In the genomic region with DNA sequence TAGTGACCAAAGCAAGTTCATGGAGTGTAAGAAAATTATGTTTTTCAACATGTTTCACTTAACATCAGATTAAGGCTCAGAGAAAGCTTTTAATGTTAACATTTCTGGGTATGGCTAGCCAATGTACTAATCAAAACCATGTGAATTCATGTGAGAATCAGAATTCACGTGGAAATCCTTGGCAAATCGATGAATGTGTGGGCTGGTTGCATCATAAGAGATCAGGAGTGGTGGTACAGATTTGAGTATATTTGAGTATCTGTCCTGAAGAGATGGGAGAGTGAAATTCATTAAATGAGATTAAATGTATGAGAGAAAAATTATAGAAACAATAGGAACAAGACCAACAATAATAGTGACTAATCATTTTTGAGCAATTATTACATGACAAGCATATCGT, we compare ENCODE assay signal across 16 cellular contexts.
DNase-seq lines count a peak whose midpoint lies in the region; ATAC-seq, FAIRE-seq and TF ChIP-seq lines count a peak whose summit lies in the region.
"Had no signal": no experiment of that assay in that cellular context is flagged by ENCODE, and none has a peak within 500 bp of the region (broad histone marks: within the 10 kb centered on the region; RNA-seq: fewer than 3 reads in every experiment).

No MANE protein-coding gene starts in this region.

- DNase-seq in SK-N-MC (ENCODE audit: low read depth, low spot score) (no peak), mesenchymal stem cell (no peak), GM12891 (ENCODE audit: insufficient read length, low spot score) (no peak), GM19239 (ENCODE audit: insufficient read length, low spot score) (no peak)
- DNase-seq: C1 segment of cervical spinal cord; CD4-positive, alpha-beta memory T cell; COR-L47; DMS153; DND-41; GOT3; HFFc6 had no signal

- no peak overlapping the region for H3K4ac ChIP-seq in mesenchymal stem cell (ENCODE audit: low read depth in 1 of 2, low read length in 2 of 2)

- H3K27me3 ChIP-seq in mesenchymal stem cell (ENCODE audit: control insufficient read depth in 1 of 2, insufficient read depth in 1 of 2, low read length in 2 of 2): no peaks in the 10 kb centered on the region

- H3K36me3 ChIP-seq in SK-N-MC (ENCODE audit: insufficient read depth, low read length) (no peaks in the 10 kb centered on the region; the same call in 1 of the 2 replicates), mesenchymal stem cell (ENCODE audit: control insufficient read depth in 1 of 2, insufficient read depth in 2 of 2, low read depth in 1 of 2, low read length in 2 of 2) (no peaks in the 10 kb centered on the region)
- H3K36me3 ChIP-seq: HAP-1 had no signal

- H3K9me3 ChIP-seq in SK-N-MC (ENCODE audit: low read depth, low read length) (no peaks in the 10 kb centered on the region), mesenchymal stem cell (ENCODE audit: control insufficient read depth, low read length) (no peaks in the 10 kb centered on the region)
- H3K9me3 ChIP-seq: HAP-1 had no signal

- no peaks in the 10 kb centered on the region for H3K79me1 ChIP-seq in mesenchymal stem cell (replicated peaks; ENCODE audit: low read length, poor library complexity, severe bottlenecking)

- H3K4me3 ChIP-seq in SK-N-MC (peak overlapping the region; percentile 51), mesenchymal stem cell (ENCODE audit: insufficient read depth in 1 of 2, low read depth in 1 of 2, low read length in 2 of 2) (no peak overlapping the region)
- H3K4me3 ChIP-seq: HAP-1 had no signal

- no peaks in the 10 kb centered on the region for H3K4me1 ChIP-seq in mesenchymal stem cell (ENCODE audit: control insufficient read depth, insufficient read depth, low read depth, low read length)

- no peak overlapping the region for H3K23ac ChIP-seq in mesenchymal stem cell (ENCODE audit: low read length in 2 of 2)

- H2AK5ac ChIP-seq in mesenchymal stem cell (ENCODE audit: low read length, severe bottlenecking): no peak overlapping the region

- H2BK12ac ChIP-seq in mesenchymal stem cell (ENCODE audit: low read length in 2 of 2): no peak overlapping the region

- TF ChIP-seq CTCF in 22Rv1 (IDR thresholded peaks at IDR 0.05): no peak

- WGBS in mesenchymal stem cell: 50% methylated on average over 2 of the region's 3 CpGs

- peak overlapping the region; percentile 94 for H3K27ac ChIP-seq in 22Rv1
- H3K27ac ChIP-seq in SK-N-MC: peak overlapping the region; percentile 99
- H3K27ac ChIP-seq in mesenchymal stem cell (ENCODE audit: low read length, poor library complexity, severe bottlenecking): no peak overlapping the region

- H2BK5ac ChIP-seq in mesenchymal stem cell (ENCODE audit: low read depth, low read length, poor library complexity, severe bottlenecking): no peak overlapping the region

- no peak for TF ChIP-seq POLR2A in GM12891 (IDR thresholded peaks at IDR 0.05; ENCODE audit: low read depth, low read length)

- no peak overlapping the region for H3K4me2 ChIP-seq in mesenchymal stem cell (ENCODE audit: low read length, poor library complexity, severe bottlenecking)

- H2BK15ac ChIP-seq in mesenchymal stem cell (ENCODE audit: low read depth, poor library complexity, severe bottlenecking): no peak overlapping the region

- no peak overlapping the region for H3K18ac ChIP-seq in mesenchymal stem cell (ENCODE audit: low read depth in 1 of 2, low read length in 2 of 2)

- H3K14ac ChIP-seq in mesenchymal stem cell (ENCODE audit: low read length in 2 of 2): no peak overlapping the region

- no peak overlapping the region for H4K8ac ChIP-seq in mesenchymal stem cell (ENCODE audit: low read length)

- no peak for ATAC-seq in GM21447 (IDR thresholded peaks at IDR 0.05; ENCODE audit: unreplicated experiment)

- FAIRE-seq in GM12891 (lab: Jason Lieb, UNC) (no peak), GM19239 (lab: Jason Lieb, UNC) (no peak)
- FAIRE-seq: G401.6, H54 had no signal

- H2AFZ ChIP-seq in mesenchymal stem cell (ENCODE audit: low read depth, low read length): no peak overlapping the region

- no peak overlapping the region for H4K91ac ChIP-seq in mesenchymal stem cell (ENCODE audit: low read length)

- no peak overlapping the region for H2BK120ac ChIP-seq in mesenchymal stem cell (ENCODE audit: low read depth, low read length)

- peak overlapping the region; percentile 54 for H3K9ac ChIP-seq in SK-N-MC (ENCODE audit: insufficient read length)
- peak overlapping the region; percentile 27 for H3K9ac ChIP-seq in mesenchymal stem cell (ENCODE audit: low read length)

TF ChIP-seq in GM12891, 5 proteins besides CTCF, POLR2A, EP300 and RAD21:
- TF ChIP-seq SPI1 (IDR thresholded peaks at IDR 0.05; ENCODE audit: low read depth, low read length): no peak
- TF ChIP-seq TAF1 (IDR thresholded peaks at IDR 0.05; ENCODE audit: low read depth, low read length): no peak
- TF ChIP-seq POLR2AphosphoS5 (IDR thresholded peaks at IDR 0.05; ENCODE audit: low read depth, low read length): no peak
- no peak for TF ChIP-seq POU2F2 (IDR thresholded peaks at IDR 0.05; ENCODE audit: low read depth, low read length)
- no peak for TF ChIP-seq PAX5 (IDR thresholded peaks at IDR 0.05; ENCODE audit: insufficient read depth, low read length, severe bottlenecking)
TF ChIP-seq in GM12891: peak in this region for 0.
